22 cellular contexts compared by ENCODE assay signal in the genomic region with DNA sequence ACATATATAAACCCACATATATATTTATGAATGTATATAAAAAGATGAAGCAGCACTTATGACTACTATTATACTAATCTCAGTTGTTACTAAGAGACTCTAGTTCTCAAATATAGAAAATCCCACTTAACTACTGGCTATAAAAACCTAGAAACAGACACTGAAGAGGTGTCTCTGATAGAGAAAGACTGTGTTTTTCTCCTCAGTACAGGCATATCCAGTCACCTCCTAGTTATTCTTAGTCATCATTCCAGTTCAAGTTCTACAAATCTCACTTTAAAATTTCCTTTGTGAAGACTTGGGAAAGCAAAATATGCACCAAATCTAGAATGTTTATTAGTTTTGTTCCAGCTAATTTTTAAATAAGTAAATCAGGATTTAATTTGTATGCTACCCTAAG.
"Had no signal": no experiment of that assay in that cellular context is flagged by ENCODE, and none has a peak within 500 bp of the region (broad histone marks: within the 10 kb centered on the region; RNA-seq: fewer than 3 reads in every experiment).

No MANE protein-coding gene starts in this region.

- H3K9me3 ChIP-seq: left ventricle myocardium inferior, sigmoid colon, tibial artery had no signal

- H3K27me3 Mint-ChIP-seq: activated CD4-positive, alpha-beta T cell treated with anti-CD3 and anti-CD28 coated beads, Interleukin-2, amount 10 ng/mL, durations not matched to agents 7 days and 5 days; activated naive CD4-positive, alpha-beta T cell treated with anti-CD3 and anti-CD28 coated beads, Interleukin-2, amount 50 U/mL, for 24 hours had no signal

- H3K4me3 Mint-ChIP-seq: activated CD4-positive, alpha-beta T cell treated with anti-CD3 and anti-CD28 coated beads, Interleukin-2, amount 10 ng/mL, durations not matched to agents 7 days and 5 days; activated naive CD4-positive, alpha-beta T cell treated with anti-CD3 and anti-CD28 coated beads, Interleukin-2, amount 50 U/mL, for 24 hours; activated T-cell treated with anti-CD3 and anti-CD28 coated beads, Interleukin-2, amount 50 U/mL, for 4 hours; endodermal cell had no signal

- H3K27me3 ChIP-seq: sigmoid colon, tibial artery had no signal

- H3K9me3 Mint-ChIP-seq: activated CD4-positive, alpha-beta T cell treated with anti-CD3 and anti-CD28 coated beads, Interleukin-2, amount 10 ng/mL, durations not matched to agents 7 days and 5 days; activated naive CD4-positive, alpha-beta T cell treated with anti-CD3 and anti-CD28 coated beads, Interleukin-2, amount 50 U/mL, for 24 hours; activated T-cell treated with anti-CD3 and anti-CD28 coated beads, Interleukin-2, amount 50 U/mL, for 4 hours; endodermal cell had no signal

- H3K4me3 ChIP-seq: left ventricle myocardium inferior, sigmoid colon, tibial artery had no signal

- H3K27ac ChIP-seq: epithelial cell of prostate, left ventricle myocardium inferior, sigmoid colon, tibial artery had no signal

- H3K27ac Mint-ChIP-seq: activated CD4-positive, alpha-beta T cell treated with anti-CD3 and anti-CD28 coated beads, Interleukin-2, amount 10 ng/mL, durations not matched to agents 7 days and 5 days; activated naive CD4-positive, alpha-beta T cell treated with anti-CD3 and anti-CD28 coated beads, Interleukin-2, amount 50 U/mL, for 24 hours; endodermal cell had no signal

- DNase-seq: activated CD4-positive, alpha-beta T cell treated with anti-CD3 and anti-CD28 coated beads, Interleukin-2, amount 10 ng/mL, durations not matched to agents 7 days and 5 days; activated CD8-positive, alpha-beta memory T cell treated with anti-CD3 and anti-CD28 coated beads, Interleukin-2, amount 50 U/mL, for 4 hours; activated gamma-delta T cell; activated T-cell treated with anti-CD3 and anti-CD28 coated beads, Interleukin-2, amount 50 U/mL, for 4 hours; amniotic stem cell; endodermal cell; foreskin melanocyte; glutamatergic neuron; hippocampal formation; kidney; left ventricle myocardium inferior; mammary epithelial cell; occipital lobe; posterior cingulate gyrus; sigmoid colon; stimulated activated naive CD4-positive, alpha-beta T cell; substantia nigra; T-helper 1 cell; T1000; tibial artery had no signal
